Comparison of ENCODE assay signal across 29 cellular contexts in the genomic region with DNA sequence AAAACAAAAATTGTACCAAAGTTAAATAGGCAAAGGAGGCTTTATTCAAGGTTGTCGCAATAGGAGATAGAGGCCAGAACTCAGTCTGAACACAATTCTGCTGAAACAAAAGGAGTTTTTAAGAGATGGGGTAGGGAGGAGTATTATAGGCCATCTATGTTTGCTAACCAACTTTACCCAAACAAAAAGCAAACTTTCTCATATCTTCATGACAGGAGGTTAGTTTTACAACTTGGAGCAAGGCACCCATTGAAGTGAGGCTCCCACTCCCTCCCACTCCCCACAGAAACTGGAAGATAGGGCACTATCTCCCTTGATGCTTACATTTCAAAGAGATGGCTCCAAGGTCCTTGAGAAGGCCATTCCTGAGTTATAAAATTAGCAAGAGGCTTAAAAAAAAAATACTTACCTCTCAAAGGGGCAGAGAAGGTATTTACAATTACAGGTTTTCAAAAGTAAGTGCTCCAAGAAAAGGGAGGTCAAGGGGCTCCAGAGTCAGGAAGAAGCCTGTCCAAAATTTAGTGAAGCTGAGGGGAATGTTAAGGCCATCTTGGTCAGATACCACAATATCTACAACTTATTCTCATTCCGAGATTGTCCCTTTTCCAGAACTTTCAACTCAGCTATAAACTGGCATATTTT.
"Had no signal": no experiment of that assay in that cellular context is flagged by ENCODE, and none has a peak within 500 bp of the region (broad histone marks: within the 10 kb centered on the region; RNA-seq: fewer than 3 reads in every experiment).

No MANE protein-coding gene starts in this region.

- H3K27me3 ChIP-seq: colonic mucosa, dorsolateral prefrontal cortex, esophagus muscularis mucosa, esophagus squamous epithelium, gastrocnemius medialis, gastroesophageal sphincter, heart left ventricle, heart right ventricle had no signal

- H3K27ac Mint-ChIP-seq: dendritic cell treated with granulocyte-macrophage colony-stimulating factor and Interleukin-4, amounts not matched to agents 40 ng/mL and 50 ng/mL, for 4 days; effector memory CD8-positive, alpha-beta T cell; endodermal cell had no signal

- H3K4me1 Mint-ChIP-seq: endodermal cell had no signal

- DNase-seq: colonic mucosa; cortex of kidney; dermis blood vessel endothelial cell; dorsolateral prefrontal cortex; effector CD4-positive, alpha-beta T cell; effector CD8-positive, alpha-beta T cell; effector memory CD4-positive, alpha-beta T cell; effector memory CD8-positive, alpha-beta T cell; endodermal cell; erythroblast; esophagus squamous epithelium; foreskin fibroblast; foreskin keratinocyte; foreskin melanocyte; gastrocnemius medialis; glutamatergic neuron; head of caudate nucleus; heart left ventricle; heart right ventricle had no signal

- H3K9me3 ChIP-seq: colonic mucosa, esophagus squamous epithelium, gastrocnemius medialis had no signal

- H3K27me3 Mint-ChIP-seq: dendritic cell treated with granulocyte-macrophage colony-stimulating factor and Interleukin-4, amounts not matched to agents 40 ng/mL and 50 ng/mL, for 4 days had no signal

- H3K27ac ChIP-seq: colonic mucosa, coronary artery, dorsolateral prefrontal cortex, epithelial cell of prostate, esophagus muscularis mucosa, esophagus squamous epithelium, foreskin keratinocyte, gastrocnemius medialis, gastroesophageal sphincter, heart left ventricle, heart right ventricle had no signal

- H3K4me1 ChIP-seq: colonic mucosa, esophagus squamous epithelium, foreskin keratinocyte, gastrocnemius medialis, gastroesophageal sphincter had no signal

- FAIRE-seq: colon, endometrium, endothelial cell of umbilical vein, frontal cortex had no signal

- H3K4me3 Mint-ChIP-seq: dendritic cell treated with granulocyte-macrophage colony-stimulating factor and Interleukin-4, amounts not matched to agents 40 ng/mL and 50 ng/mL, for 4 days; effector memory CD8-positive, alpha-beta T cell; endodermal cell had no signal

- ATAC-seq: effector memory CD8-positive, alpha-beta T cell; esophagus mucosa; foreskin keratinocyte; gastrocnemius medialis; gastroesophageal sphincter; heart left ventricle; heart right ventricle had no signal

- H3K36me3 ChIP-seq: colonic mucosa, esophagus muscularis mucosa, esophagus squamous epithelium, gastrocnemius medialis, gastroesophageal sphincter, heart left ventricle, heart right ventricle had no signal

- H3K9me3 Mint-ChIP-seq: dendritic cell treated with granulocyte-macrophage colony-stimulating factor and Interleukin-4, amounts not matched to agents 40 ng/mL and 50 ng/mL, for 4 days; effector memory CD8-positive, alpha-beta T cell had no signal

- H3K4me3 ChIP-seq: colonic mucosa, coronary artery, dorsolateral prefrontal cortex, esophagus muscularis mucosa, esophagus squamous epithelium, gastrocnemius medialis, gastroesophageal sphincter, heart left ventricle, heart right ventricle had no signal
